ENCODE assay signal across 1 cellular context in the genomic region with DNA sequence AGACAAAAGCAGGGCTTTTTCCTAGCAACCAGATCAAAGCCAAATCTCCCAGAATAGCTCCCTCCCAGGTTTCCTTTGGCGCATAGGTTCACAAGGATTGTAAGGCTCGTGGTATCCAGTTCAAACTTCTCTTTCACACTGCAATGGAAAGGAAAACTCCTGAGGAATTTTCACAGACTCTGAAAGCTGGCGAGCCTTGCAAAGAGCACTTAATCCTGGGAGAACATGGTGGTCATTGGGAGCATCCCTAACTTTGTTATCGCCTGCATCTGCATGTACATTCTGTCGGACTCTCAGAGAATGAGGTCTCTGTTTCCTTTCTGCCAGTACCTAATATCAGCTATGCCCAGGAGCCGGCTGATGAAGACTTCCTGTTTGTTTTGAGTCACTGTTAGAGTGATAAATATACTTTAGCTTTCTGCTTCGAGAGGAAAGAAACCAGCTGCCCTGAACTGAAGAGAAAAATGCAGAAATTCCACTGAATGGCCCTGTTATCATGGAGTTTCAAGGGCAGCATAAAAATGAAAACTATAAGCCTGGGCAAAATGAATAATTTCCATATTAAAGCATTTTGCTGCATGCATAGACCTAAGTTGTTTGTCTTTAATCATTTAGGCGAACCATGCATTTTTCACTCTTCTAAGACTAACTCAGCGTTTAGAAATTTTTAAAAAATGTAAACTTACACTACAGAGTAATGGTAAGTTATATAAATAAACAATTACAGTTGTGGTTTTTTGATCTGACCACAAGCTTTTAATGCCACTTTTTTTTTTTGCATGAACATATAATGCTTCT.
TF ChIP-seq lines count a peak whose summit lies in the region.

No MANE protein-coding gene starts in this region.

TF ChIP-seq in K562, 482 proteins besides CTCF, POLR2A, EP300 and RAD21 (continued from another document and continues in another):
- TF ChIP-seq, protein P1, sequence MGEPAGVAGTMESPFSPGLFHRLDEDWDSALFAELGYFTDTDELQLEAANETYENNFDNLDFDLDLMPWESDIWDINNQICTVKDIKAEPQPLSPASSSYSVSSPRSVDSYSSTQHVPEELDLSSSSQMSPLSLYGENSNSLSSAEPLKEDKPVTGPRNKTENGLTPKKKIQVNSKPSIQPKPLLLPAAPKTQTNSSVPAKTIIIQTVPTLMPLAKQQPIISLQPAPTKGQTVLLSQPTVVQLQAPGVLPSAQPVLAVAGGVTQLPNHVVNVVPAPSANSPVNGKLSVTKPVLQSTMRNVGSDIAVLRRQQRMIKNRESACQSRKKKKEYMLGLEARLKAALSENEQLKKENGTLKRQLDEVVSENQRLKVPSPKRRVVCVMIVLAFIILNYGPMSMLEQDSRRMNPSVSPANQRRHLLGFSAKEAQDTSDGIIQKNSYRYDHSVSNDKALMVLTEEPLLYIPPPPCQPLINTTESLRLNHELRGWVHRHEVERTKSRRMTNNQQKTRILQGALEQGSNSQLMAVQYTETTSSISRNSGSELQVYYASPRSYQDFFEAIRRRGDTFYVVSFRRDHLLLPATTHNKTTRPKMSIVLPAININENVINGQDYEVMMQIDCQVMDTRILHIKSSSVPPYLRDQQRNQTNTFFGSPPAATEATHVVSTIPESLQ (CRISPR knock-in tag; IDR thresholded peaks at IDR 0.05): no peak
- TF ChIP-seq TRIM24 (IDR thresholded peaks at IDR 0.05) (peak; percentile 65 to 84), ZNF445 (CRISPR knock-in tag; IDR thresholded peaks at IDR 0.05; ENCODE audit: low read depth) (no peak), ARID1B (IDR thresholded peaks at IDR 0.05) (peak; percentile 94), SPI1 (IDR thresholded peaks at IDR 0.05; ENCODE audit: borderline replicate concordance, low read depth, low read length) (peak; percentile 85), CBX2 (IDR thresholded peaks at IDR 0.05; ENCODE audit: insufficient read depth, low read length, poor library complexity, severe bottlenecking) (no peak), TOE1 (IDR thresholded peaks at IDR 0.05; ENCODE audit: borderline replicate concordance) (no peak), TOE1 (CRISPR knock-in tag; IDR thresholded peaks at IDR 0.05; ENCODE audit: borderline replicate concordance, low read depth) (no peak), PPARD (CRISPR knock-in tag; IDR thresholded peaks at IDR 0.05) (no peak), GATAD2A (IDR thresholded peaks at IDR 0.05) (peak; percentile 63; the same call in 1 of the 2 replicates), SMAD4 (CRISPR knock-in tag; conservative IDR thresholded peaks at IDR 0.05) (peak; percentile 33; the same call in 1 of the 2 replicates), CSDE1 (IDR thresholded peaks at IDR 0.05) (no peak), TCF3 (CRISPR knock-in tag; IDR thresholded peaks at IDR 0.05) (peak; percentile 85), LEF1 (IDR thresholded peaks at IDR 0.05) (peak; percentile 72), DPF2 (IDR thresholded peaks at IDR 0.05) (peak; percentile 94), PML (IDR thresholded peaks at IDR 0.05; ENCODE audit: low read length) (peak; percentile 66), RNF2 (IDR thresholded peaks at IDR 0.05) (peak; percentile 62; the same call in 1 of the 2 replicates), ZNF212 (CRISPR knock-in tag; IDR thresholded peaks at IDR 0.05) (no peak), ZNF717 (CRISPR knock-in tag; IDR thresholded peaks at IDR 0.05) (no peak), POLR2AphosphoS5 (IDR thresholded peaks at IDR 0.05; ENCODE audit: control insufficient read depth, insufficient read depth, low read depth, low read length) (peak; percentile 70; the same call in 1 of the 2 replicates), FOXM1 (IDR thresholded peaks at IDR 0.05; ENCODE audit: low read depth) (peak; percentile 71; the same call in 1 of the 2 replicates), FOXM1 (CRISPR knock-in tag; IDR thresholded peaks at IDR 0.05; ENCODE audit: low read depth) (no peak), CBX3 (IDR thresholded peaks at IDR 0.05; ENCODE audit: borderline replicate concordance in 1 of 2, low read length in 2 of 2) (peak in 1 of 2 experiments; percentile 86; a peak in 2 of 3 replicates), ELF1 (tag; IDR thresholded peaks at IDR 0.05) (peak; percentile 26; the same call in 1 of the 2 replicates), ETV1 (tag; conservative IDR thresholded peaks at IDR 0.05; ENCODE audit: low read depth) (peak; percentile 72), SP2 (IDR thresholded peaks at IDR 0.05; ENCODE audit: extremely low read depth, low read depth, low read length, poor library complexity, severe bottlenecking) (no peak), ELF2 (CRISPR knock-in tag; IDR thresholded peaks at IDR 0.05) (0 out of 2 replicates have a peak, but pooled peaks have one; percentile 39), TAL1 (IDR thresholded peaks at IDR 0.05) (peak; percentile 85), MTA2 (IDR thresholded peaks at IDR 0.05; ENCODE audit: low read depth) (peak; percentile 61), PTTG1 (tag; IDR thresholded peaks at IDR 0.05; ENCODE audit: low read depth) (no peak), EHMT2 (IDR thresholded peaks at IDR 0.05) (peak; percentile 61; the same call in 1 of the 2 replicates), KAT8 (IDR thresholded peaks at IDR 0.05; ENCODE audit: low read depth) (no peak), ZBTB8A (IDR thresholded peaks at IDR 0.05; ENCODE audit: partially characterized antibody) (no peak), GABPB1 (CRISPR knock-in tag; IDR thresholded peaks at IDR 0.05) (0 out of 2 replicates have a peak, but pooled peaks have one; percentile 38), NR1H2 (CRISPR knock-in tag; IDR thresholded peaks at IDR 0.05) (no peak), NRF1 (conservative IDR thresholded peaks at IDR 0.05 in 1 of 2, IDR thresholded peaks at IDR 0.05 in 1 of 2) (peak; percentile 11 to 15; a peak in 1 of 4 replicates), L3MBTL2 (IDR thresholded peaks at IDR 0.05) (peak; percentile 36; the same call in 1 of the 2 replicates), ZNF707 (CRISPR knock-in tag; conservative IDR thresholded peaks at IDR 0.05) (no peak), HDAC1 (IDR thresholded peaks at IDR 0.05) (peak in 1 of 2 experiments; percentile 58; a peak in 1 of 4 replicates), NONO (IDR thresholded peaks at IDR 0.05; ENCODE audit: low read depth in 2 of 2, low read length in 1 of 2) (no peak), SMC3 (conservative IDR thresholded peaks at IDR 0.05; ENCODE audit: insufficient read depth, low read depth, low read length) (no peak), GABPA (tag; conservative IDR thresholded peaks at IDR 0.05; ENCODE audit: low read depth) (peak; percentile 41; the same call in 1 of the 2 replicates), KDM1A (IDR thresholded peaks at IDR 0.05) (peak in 1 of 2 experiments; percentile 44; a peak in 3 of 4 replicates), MTA3 (IDR thresholded peaks at IDR 0.05; ENCODE audit: borderline replicate concordance) (peak; percentile 77; the same call in 1 of the 2 replicates), ZNF324 (CRISPR knock-in tag; IDR thresholded peaks at IDR 0.05) (no peak), SMARCE1 (IDR thresholded peaks at IDR 0.05) (peak; percentile 95), ZNF41 (CRISPR knock-in tag; conservative IDR thresholded peaks at IDR 0.05) (no peak), NEUROD1 (IDR thresholded peaks at IDR 0.05; ENCODE audit: borderline replicate concordance, low read depth, low read length, partially characterized antibody) (peak; percentile 59), EP400 (IDR thresholded peaks at IDR 0.05) (0 out of 2 replicates have a peak, but pooled peaks have one; percentile 30), FOSL1 (tag; conservative IDR thresholded peaks at IDR 0.05) (peak; percentile 89), YY1 (IDR thresholded peaks at IDR 0.05; ENCODE audit: borderline replicate concordance in 1 of 3, control insufficient read depth in 1 of 3, extremely low read depth in 1 of 3, insufficient read depth in 3 of 3, insufficient read length in 1 of 3, insufficient replicate concordance in 2 of 3, low read depth in 1 of 3, low read length in 2 of 3) (peak in 1 of 3 experiments; percentile 35), CBFB (CRISPR knock-in tag; IDR thresholded peaks at IDR 0.05) (no peak), TGIF2 (CRISPR knock-in tag; IDR thresholded peaks at IDR 0.05) (no peak), ZNF24 (IDR thresholded peaks at IDR 0.05) (peak; percentile 19; the same call in 1 of the 2 replicates)
- TF ChIP-seq, protein P2, sequence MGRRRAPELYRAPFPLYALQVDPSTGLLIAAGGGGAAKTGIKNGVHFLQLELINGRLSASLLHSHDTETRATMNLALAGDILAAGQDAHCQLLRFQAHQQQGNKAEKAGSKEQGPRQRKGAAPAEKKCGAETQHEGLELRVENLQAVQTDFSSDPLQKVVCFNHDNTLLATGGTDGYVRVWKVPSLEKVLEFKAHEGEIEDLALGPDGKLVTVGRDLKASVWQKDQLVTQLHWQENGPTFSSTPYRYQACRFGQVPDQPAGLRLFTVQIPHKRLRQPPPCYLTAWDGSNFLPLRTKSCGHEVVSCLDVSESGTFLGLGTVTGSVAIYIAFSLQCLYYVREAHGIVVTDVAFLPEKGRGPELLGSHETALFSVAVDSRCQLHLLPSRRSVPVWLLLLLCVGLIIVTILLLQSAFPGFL (CRISPR knock-in tag; IDR thresholded peaks at IDR 0.05): no peak
- TF ChIP-seq, protein P3, sequence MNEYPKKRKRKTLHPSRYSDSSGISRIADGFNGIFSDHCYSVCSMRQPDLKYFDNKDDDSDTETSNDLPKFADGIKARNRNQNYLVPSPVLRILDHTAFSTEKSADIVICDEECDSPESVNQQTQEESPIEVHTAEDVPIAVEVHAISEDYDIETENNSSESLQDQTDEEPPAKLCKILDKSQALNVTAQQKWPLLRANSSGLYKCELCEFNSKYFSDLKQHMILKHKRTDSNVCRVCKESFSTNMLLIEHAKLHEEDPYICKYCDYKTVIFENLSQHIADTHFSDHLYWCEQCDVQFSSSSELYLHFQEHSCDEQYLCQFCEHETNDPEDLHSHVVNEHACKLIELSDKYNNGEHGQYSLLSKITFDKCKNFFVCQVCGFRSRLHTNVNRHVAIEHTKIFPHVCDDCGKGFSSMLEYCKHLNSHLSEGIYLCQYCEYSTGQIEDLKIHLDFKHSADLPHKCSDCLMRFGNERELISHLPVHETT (CRISPR knock-in tag; conservative IDR thresholded peaks at IDR 0.05 in 1 of 2, IDR thresholded peaks at IDR 0.05 in 1 of 2): peak in 1 of 2 experiments; percentile 59; a peak in 1 of 4 replicates
- TF ChIP-seq, protein P4, sequence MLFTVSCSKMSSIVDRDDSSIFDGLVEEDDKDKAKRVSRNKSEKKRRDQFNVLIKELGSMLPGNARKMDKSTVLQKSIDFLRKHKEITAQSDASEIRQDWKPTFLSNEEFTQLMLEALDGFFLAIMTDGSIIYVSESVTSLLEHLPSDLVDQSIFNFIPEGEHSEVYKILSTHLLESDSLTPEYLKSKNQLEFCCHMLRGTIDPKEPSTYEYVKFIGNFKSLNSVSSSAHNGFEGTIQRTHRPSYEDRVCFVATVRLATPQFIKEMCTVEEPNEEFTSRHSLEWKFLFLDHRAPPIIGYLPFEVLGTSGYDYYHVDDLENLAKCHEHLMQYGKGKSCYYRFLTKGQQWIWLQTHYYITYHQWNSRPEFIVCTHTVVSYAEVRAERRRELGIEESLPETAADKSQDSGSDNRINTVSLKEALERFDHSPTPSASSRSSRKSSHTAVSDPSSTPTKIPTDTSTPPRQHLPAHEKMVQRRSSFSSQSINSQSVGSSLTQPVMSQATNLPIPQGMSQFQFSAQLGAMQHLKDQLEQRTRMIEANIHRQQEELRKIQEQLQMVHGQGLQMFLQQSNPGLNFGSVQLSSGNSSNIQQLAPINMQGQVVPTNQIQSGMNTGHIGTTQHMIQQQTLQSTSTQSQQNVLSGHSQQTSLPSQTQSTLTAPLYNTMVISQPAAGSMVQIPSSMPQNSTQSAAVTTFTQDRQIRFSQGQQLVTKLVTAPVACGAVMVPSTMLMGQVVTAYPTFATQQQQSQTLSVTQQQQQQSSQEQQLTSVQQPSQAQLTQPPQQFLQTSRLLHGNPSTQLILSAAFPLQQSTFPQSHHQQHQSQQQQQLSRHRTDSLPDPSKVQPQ (CRISPR knock-in tag; IDR thresholded peaks at IDR 0.05; ENCODE audit: borderline replicate concordance): no peak
- TF ChIP-seq, protein P5, sequence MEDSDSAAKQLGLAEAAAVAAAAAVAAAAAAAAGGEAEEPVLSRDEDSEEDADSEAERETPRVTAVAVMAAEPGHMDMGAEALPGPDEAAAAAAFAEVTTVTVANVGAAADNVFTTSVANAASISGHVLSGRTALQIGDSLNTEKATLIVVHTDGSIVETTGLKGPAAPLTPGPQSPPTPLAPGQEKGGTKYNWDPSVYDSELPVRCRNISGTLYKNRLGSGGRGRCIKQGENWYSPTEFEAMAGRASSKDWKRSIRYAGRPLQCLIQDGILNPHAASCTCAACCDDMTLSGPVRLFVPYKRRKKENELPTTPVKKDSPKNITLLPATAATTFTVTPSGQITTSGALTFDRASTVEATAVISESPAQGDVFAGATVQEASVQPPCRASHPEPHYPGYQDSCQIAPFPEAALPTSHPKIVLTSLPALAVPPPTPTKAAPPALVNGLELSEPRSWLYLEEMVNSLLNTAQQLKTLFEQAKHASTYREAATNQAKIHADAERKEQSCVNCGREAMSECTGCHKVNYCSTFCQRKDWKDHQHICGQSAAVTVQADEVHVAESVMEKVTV (CRISPR knock-in tag; IDR thresholded peaks at IDR 0.05): 0 out of 2 replicates have a peak, but pooled peaks have one; percentile 17
- TF ChIP-seq, protein P6, sequence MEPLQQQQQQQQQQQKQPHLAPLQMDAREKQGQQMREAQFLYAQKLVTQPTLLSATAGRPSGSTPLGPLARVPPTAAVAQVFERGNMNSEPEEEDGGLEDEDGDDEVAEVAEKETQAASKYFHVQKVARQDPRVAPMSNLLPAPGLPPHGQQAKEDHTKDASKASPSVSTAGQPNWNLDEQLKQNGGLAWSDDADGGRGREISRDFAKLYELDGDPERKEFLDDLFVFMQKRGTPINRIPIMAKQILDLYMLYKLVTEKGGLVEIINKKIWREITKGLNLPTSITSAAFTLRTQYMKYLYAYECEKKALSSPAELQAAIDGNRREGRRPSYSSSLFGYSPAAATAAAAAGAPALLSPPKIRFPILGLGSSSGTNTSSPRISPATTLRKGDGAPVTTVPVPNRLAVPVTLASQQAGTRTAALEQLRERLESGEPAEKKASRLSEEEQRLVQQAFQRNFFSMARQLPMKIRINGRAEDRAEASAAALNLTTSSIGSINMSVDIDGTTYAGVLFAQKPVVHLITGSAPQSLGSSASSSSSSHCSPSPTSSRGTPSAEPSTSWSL (CRISPR knock-in tag; IDR thresholded peaks at IDR 0.05; ENCODE audit: borderline replicate concordance): no peak
- TF ChIP-seq, protein P7, sequence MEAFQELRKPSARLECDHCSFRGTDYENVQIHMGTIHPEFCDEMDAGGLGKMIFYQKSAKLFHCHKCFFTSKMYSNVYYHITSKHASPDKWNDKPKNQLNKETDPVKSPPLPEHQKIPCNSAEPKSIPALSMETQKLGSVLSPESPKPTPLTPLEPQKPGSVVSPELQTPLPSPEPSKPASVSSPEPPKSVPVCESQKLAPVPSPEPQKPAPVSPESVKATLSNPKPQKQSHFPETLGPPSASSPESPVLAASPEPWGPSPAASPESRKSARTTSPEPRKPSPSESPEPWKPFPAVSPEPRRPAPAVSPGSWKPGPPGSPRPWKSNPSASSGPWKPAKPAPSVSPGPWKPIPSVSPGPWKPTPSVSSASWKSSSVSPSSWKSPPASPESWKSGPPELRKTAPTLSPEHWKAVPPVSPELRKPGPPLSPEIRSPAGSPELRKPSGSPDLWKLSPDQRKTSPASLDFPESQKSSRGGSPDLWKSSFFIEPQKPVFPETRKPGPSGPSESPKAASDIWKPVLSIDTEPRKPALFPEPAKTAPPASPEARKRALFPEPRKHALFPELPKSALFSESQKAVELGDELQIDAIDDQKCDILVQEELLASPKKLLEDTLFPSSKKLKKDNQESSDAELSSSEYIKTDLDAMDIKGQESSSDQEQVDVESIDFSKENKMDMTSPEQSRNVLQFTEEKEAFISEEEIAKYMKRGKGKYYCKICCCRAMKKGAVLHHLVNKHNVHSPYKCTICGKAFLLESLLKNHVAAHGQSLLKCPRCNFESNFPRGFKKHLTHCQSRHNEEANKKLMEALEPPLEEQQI (IDR thresholded peaks at IDR 0.05): peak; percentile 56
